In the genomic region with DNA sequence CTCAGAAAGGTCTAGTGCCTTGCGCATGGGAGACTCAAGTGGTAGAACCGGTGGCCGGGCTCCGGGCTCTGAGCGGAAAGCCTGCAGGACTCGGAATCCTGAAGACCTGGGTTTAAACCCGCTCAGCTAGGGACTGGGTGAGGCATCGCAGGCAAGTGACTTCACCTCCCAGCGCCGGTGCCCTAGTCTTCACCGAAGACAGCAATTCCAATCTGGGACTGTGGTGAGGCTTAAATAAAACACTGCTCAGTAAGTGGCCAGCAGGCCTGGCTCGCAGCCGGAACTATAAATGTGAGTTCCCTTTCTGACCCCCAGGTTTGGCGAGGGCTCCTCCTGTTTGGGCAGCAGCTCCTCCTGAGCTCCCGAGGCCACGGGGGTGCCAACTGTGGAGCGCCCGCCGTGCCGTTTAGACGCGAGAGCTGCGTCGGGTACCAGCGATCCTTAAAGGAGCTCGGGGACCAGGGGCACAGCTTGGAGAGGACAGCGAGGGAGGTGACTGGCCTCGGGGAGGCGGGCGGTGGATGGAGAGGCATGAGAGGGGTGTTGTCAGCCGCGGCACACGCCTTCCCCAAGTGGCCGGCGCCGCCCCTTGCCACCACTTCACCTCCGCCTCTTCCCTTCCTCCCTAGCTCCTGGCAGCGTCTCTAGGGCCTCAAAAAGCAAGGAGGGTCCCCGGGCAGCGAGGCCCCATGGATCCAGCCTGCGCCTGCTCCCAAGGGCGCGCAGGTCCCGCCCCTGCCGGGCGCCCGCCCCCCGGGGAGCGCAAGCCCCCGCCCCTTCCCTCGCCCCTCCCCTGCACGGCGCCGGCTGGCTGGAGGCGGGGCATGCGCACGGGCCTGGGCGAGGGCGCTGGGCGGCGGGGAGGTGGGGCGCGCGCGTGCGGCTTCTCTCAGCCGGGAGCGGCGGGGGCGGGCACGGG, we compare ENCODE assay signal across 8 cellular contexts. TPM values are rescaled to one million over a fixed set of nuclear protein-coding genes. Genes with fewer than 3 reads are reported as not detected.
DNase-seq lines count a peak whose midpoint lies in the region; ATAC-seq and TF ChIP-seq lines count a peak whose summit lies in the region.

No MANE protein-coding gene starts in this region.

- ATAC-seq in GM19023 (IDR thresholded peaks at IDR 0.05; ENCODE audit: unreplicated experiment): peak; percentile 88
- peak; percentile 80 for ATAC-seq in HG03196 (IDR thresholded peaks at IDR 0.05; ENCODE audit: unreplicated experiment)

- peak overlapping the region; percentile 87 for H3K27ac ChIP-seq in AG04450 (ENCODE audit: low read depth, low read length)

- CTCF ChIA-PET in AG04450 (lab: Charles Lee): interaction anchor here (0.8 to 1.3 kb wide), 3 partner anchors 8 to 369 kb away, joined by 3 to 4 read pairs (median 3); no protein-coding TSS in a partner anchor

- H3K36me3 ChIP-seq in kidney epithelial cell (ENCODE audit: control insufficient read depth, insufficient read depth, low read length): peaks cover 3% of the 10 kb centered on the region

- POLR2A ChIA-PET in AG04450 (lab: Yijun Ruan, JAX): interaction anchor here (0.8 to 2.0 kb wide), 5 partner anchors 39 to 313 kb away, joined by 3 to 16 read pairs (median 4); no protein-coding TSS in a partner anchor

- H3K4me3 ChIP-seq in AG04450 (ENCODE audit: low read depth, low read length): peak overlapping the region; percentile 56
- peak overlapping the region; percentile 62 for H3K4me3 ChIP-seq in kidney epithelial cell (ENCODE audit: low read depth, low read length)

- DNase-seq in AG04450 (ENCODE audit: low read depth, low spot score) (peak; percentile 63), NCI-H226 (peak; percentile 75), cerebellar cortex (ENCODE audit: low spot score) (peak; percentile 85), kidney epithelial cell (ENCODE audit: low read depth) (no peak)
- DNase-seq in activated CD4-positive, CD25-positive, alpha-beta regulatory T cell treated with anti-CD3 and anti-CD28 coated beads, Interleukin-2, amount 50 U/mL, for 72 hours: peak; percentile 81
- peak; percentile 69 to 84 for DNase-seq in stimulated activated CD4-positive, alpha-beta T cell treated with anti-CD3 and anti-CD28 coated beads, Interleukin-15, amount 100 ng/mL, for 1 hour (ENCODE audit: low read depth in 1 of 2, low spot score in 1 of 2)

- H3K27me3 ChIP-seq in AG04450 (ENCODE audit: control insufficient read depth, insufficient read depth, low read length): no peaks in the 10 kb centered on the region
- no peaks in the 10 kb centered on the region for H3K27me3 ChIP-seq in kidney epithelial cell (ENCODE audit: control insufficient read depth, insufficient read depth, low read length)

- H3K9me3 ChIP-seq in AG04450 (ENCODE audit: control insufficient read depth, insufficient read depth, low read length): no peaks in the 10 kb centered on the region; the same call in 1 of the 2 replicates

- TF ChIP-seq CTCF in AG04450 (IDR thresholded peaks at IDR 0.05; ENCODE audit: low read depth, low read length) (no peak), kidney epithelial cell (IDR thresholded peaks at IDR 0.05; ENCODE audit: insufficient read depth, low read length, poor library complexity, severe bottlenecking) (no peak)

RNA-seq across cellular contexts. Expression of gene MTCL1, which starts 0.7 kb away (rescaled TPM):
- 54.5 and 56.6 TPM in 2 replicates for polyA plus RNA-seq in AG04450 (2011; rRNA removed)
- polyA minus RNA-seq in AG04450 (2011; rRNA and poly(A)+ RNA removed): 119 and 120 TPM in 2 replicates
- 50.5 and 52.6 TPM in 2 replicates for total RNA-seq in kidney epithelial cell
